ENCODE assay signal across 1 cellular context in the genomic region with DNA sequence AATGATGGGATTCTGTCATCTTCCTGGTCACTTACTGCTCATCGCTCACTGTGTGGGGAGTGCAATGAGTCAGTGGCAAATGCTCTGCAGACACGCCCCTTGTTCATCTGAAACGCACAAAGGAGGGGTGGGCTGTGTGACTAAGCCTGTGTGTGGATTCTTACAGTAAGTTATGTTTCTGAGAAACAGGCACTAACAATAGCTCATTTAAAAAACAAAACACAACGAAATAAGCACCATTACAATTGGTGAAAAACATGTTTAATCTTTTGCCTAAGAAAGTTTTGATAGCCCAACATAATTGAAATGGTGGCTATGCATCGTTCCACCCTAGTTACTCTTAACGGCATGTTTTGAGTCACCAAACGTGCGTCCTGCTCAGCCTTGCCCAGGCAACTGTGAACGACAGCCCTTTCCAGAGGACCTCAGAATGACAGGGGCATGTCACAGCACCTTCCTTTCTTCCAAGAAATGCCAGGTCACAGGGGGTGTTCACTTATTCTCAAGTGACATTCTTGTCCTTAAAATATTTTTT.
A peak's percentile ranks its signal among the peaks of the same experiment; 100 is the strongest.
TF ChIP-seq lines count a peak whose summit lies in the region.

No MANE protein-coding gene starts in this region.

TF ChIP-seq in K562, 482 proteins besides CTCF, POLR2A, EP300 and RAD21 (continued from another document and continues in another):
- TF ChIP-seq, protein P1, sequence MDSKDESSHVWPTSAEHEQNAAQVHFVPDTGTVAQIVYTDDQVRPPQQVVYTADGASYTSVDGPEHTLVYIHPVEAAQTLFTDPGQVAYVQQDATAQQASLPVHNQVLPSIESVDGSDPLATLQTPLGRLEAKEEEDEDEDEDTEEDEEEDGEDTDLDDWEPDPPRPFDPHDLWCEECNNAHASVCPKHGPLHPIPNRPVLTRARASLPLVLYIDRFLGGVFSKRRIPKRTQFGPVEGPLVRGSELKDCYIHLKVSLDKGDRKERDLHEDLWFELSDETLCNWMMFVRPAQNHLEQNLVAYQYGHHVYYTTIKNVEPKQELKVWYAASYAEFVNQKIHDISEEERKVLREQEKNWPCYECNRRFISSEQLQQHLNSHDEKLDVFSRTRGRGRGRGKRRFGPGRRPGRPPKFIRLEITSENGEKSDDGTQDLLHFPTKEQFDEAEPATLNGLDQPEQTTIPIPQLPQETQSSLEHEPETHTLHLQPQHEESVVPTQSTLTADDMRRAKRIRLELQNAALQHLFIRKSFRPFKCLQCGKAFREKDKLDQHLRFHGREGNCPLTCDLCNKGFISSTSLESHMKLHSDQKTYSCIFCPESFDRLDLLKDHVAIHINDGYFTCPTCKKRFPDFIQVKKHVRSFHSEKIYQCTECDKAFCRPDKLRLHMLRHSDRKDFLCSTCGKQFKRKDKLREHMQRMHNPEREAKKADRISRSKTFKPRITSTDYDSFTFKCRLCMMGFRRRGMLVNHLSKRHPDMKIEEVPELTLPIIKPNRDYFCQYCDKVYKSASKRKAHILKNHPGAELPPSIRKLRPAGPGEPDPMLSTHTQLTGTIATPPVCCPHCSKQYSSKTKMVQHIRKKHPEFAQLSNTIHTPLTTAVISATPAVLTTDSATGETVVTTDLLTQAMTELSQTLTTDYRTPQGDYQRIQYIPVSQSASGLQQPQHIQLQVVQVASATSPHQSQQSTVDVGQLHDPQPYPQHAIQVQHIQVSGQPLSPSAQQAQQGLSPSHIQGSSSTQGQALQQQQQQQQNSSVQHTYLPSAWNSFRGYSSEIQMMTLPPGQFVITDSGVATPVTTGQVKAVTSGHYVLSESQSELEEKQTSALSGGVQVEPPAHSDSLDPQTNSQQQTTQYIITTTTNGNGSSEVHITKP (IDR thresholded peaks at IDR 0.05; ENCODE audit: partially characterized antibody), result peak; percentile 85
- TF ChIP-seq JUN (IDR thresholded peaks at IDR 0.05; ENCODE audit: borderline replicate concordance, low read depth, low read length) (peak; percentile 76; the same call in 1 of the 2 replicates), JUN (CRISPR knock-in tag; IDR thresholded peaks at IDR 0.05; ENCODE audit: borderline replicate concordance) (no peak), MAFK (IDR thresholded peaks at IDR 0.05; ENCODE audit: low read length) (no peak), CBX3 (IDR thresholded peaks at IDR 0.05; ENCODE audit: borderline replicate concordance in 1 of 2, low read length in 2 of 2) (peak in 1 of 2 experiments; percentile 51; a peak in 1 of 3 replicates), PRMT5 (CRISPR knock-in tag; IDR thresholded peaks at IDR 0.05) (no peak), MEF2D (tag; conservative IDR thresholded peaks at IDR 0.05; ENCODE audit: low read depth) (0 out of 2 replicates have a peak, but pooled peaks have one; percentile 45), ETV5 (CRISPR knock-in tag; IDR thresholded peaks at IDR 0.05; ENCODE audit: low read depth) (no peak), FOXJ2 (tag; IDR thresholded peaks at IDR 0.05) (no peak), SREBF2 (CRISPR knock-in tag; IDR thresholded peaks at IDR 0.05) (no peak), HDGF (IDR thresholded peaks at IDR 0.05) (no peak), THRAP3 (IDR thresholded peaks at IDR 0.05; ENCODE audit: borderline replicate concordance) (no peak), CHCHD3 (CRISPR knock-in tag; IDR thresholded peaks at IDR 0.05) (no peak), SRSF1 (IDR thresholded peaks at IDR 0.05; ENCODE audit: low read depth, low read length) (no peak), NELFE (IDR thresholded peaks at IDR 0.05; ENCODE audit: insufficient read depth, insufficient read length) (no peak), DPF2 (IDR thresholded peaks at IDR 0.05) (peak; percentile 83), CBX2 (IDR thresholded peaks at IDR 0.05; ENCODE audit: insufficient read depth, low read length, poor library complexity, severe bottlenecking) (no peak), HNRNPL (IDR thresholded peaks at IDR 0.05; ENCODE audit: low read depth, low read length) (no peak)
- TF ChIP-seq, protein P2, sequence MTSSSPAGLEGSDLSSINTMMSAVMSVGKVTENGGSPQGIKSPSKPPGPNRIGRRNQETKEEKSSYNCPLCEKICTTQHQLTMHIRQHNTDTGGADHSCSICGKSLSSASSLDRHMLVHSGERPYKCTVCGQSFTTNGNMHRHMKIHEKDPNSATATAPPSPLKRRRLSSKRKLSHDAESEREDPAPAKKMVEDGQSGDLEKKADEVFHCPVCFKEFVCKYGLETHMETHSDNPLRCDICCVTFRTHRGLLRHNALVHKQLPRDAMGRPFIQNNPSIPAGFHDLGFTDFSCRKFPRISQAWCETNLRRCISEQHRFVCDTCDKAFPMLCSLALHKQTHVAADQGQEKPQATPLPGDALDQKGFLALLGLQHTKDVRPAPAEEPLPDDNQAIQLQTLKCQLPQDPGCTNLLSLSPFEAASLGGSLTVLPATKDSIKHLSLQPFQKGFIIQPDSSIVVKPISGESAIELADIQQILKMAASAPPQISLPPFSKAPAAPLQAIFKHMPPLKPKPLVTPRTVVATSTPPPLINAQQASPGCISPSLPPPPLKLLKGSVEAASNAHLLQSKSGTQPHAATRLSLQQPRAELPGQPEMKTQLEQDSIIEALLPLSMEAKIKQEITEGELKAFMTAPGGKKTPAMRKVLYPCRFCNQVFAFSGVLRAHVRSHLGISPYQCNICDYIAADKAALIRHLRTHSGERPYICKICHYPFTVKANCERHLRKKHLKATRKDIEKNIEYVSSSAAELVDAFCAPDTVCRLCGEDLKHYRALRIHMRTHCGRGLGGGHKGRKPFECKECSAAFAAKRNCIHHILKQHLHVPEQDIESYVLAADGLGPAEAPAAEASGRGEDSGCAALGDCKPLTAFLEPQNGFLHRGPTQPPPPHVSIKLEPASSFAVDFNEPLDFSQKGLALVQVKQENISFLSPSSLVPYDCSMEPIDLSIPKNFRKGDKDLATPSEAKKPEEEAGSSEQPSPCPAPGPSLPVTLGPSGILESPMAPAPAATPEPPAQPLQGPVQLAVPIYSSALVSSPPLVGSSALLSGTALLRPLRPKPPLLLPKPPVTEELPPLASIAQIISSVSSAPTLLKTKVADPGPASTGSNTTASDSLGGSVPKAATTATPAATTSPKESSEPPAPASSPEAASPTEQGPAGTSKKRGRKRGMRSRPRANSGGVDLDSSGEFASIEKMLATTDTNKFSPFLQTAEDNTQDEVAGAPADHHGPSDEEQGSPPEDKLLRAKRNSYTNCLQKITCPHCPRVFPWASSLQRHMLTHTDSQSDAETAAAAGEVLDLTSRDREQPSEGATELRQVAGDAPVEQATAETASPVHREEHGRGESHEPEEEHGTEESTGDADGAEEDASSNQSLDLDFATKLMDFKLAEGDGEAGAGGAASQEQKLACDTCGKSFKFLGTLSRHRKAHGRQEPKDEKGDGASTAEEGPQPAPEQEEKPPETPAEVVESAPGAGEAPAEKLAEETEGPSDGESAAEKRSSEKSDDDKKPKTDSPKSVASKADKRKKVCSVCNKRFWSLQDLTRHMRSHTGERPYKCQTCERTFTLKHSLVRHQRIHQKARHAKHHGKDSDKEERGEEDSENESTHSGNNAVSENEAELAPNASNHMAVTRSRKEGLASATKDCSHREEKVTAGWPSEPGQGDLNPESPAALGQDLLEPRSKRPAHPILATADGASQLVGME (CRISPR knock-in tag; IDR thresholded peaks at IDR 0.05), result no peak
- TF ChIP-seq, protein P3, sequence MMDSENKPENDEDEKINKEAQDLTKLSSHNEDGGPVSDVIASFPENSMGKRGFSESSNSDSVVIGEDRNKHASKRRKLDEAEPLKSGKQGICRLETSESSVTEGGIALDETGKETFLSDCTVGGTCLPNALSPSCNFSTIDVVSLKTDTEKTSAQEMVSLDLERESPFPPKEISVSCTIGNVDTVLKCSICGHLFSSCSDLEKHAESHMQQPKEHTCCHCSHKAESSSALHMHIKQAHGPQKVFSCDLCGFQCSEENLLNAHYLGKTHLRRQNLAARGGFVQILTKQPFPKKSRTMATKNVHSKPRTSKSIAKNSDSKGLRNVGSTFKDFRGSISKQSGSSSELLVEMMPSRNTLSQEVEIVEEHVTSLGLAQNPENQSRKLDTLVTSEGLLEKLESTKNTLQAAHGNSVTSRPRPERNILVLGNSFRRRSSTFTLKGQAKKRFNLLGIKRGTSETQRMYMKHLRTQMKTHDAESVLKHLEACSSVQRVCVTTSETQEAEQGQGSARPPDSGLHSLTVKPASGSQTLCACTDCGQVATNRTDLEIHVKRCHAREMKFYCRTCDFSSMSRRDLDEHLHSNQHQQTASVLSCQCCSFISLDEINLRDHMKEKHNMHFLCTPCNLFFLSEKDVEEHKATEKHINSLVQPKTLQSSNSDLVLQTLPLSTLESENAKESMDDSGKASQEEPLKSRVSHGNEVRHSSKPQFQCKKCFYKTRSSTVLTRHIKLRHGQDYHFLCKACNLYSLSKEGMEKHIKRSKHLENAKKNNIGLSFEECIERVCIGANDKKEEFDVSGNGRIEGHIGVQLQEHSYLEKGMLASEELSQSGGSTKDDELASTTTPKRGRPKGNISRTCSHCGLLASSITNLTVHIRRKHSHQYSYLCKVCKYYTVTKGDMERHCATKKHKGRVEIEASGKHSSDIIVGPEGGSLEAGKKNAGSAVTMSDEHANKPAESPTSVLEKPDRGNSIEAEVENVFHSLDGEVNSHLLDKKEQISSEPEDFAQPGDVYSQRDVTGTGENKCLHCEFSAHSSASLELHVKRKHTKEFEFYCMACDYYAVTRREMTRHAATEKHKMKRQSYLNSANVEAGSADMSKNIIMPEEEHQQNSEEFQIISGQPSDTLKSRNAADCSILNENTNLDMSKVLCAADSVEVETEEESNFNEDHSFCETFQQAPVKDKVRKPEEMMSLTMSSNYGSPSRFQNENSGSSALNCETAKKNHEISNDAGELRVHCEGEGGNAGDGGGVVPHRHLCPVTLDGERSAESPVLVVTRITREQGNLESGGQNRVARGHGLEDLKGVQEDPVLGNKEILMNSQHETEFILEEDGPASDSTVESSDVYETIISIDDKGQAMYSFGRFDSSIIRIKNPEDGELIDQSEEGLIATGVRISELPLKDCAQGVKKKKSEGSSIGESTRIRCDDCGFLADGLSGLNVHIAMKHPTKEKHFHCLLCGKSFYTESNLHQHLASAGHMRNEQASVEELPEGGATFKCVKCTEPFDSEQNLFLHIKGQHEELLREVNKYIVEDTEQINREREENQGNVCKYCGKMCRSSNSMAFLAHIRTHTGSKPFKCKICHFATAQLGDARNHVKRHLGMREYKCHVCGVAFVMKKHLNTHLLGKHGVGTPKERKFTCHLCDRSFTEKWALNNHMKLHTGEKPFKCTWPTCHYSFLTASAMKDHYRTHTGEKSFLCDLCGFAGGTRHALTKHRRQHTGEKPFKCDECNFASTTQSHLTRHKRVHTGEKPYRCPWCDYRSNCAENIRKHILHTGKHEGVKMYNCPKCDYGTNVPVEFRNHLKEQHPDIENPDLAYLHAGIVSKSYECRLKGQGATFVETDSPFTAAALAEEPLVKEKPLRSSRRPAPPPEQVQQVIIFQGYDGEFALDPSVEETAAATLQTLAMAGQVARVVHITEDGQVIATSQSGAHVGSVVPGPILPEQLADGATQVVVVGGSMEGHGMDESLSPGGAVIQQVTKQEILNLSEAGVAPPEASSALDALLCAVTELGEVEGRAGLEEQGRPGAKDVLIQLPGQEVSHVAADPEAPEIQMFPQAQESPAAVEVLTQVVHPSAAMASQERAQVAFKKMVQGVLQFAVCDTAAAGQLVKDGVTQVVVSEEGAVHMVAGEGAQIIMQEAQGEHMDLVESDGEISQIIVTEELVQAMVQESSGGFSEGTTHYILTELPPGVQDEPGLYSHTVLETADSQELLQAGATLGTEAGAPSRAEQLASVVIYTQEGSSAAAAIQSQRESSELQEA (IDR thresholded peaks at IDR 0.05; ENCODE audit: low read depth), result no peak
- TF ChIP-seq, protein P4, sequence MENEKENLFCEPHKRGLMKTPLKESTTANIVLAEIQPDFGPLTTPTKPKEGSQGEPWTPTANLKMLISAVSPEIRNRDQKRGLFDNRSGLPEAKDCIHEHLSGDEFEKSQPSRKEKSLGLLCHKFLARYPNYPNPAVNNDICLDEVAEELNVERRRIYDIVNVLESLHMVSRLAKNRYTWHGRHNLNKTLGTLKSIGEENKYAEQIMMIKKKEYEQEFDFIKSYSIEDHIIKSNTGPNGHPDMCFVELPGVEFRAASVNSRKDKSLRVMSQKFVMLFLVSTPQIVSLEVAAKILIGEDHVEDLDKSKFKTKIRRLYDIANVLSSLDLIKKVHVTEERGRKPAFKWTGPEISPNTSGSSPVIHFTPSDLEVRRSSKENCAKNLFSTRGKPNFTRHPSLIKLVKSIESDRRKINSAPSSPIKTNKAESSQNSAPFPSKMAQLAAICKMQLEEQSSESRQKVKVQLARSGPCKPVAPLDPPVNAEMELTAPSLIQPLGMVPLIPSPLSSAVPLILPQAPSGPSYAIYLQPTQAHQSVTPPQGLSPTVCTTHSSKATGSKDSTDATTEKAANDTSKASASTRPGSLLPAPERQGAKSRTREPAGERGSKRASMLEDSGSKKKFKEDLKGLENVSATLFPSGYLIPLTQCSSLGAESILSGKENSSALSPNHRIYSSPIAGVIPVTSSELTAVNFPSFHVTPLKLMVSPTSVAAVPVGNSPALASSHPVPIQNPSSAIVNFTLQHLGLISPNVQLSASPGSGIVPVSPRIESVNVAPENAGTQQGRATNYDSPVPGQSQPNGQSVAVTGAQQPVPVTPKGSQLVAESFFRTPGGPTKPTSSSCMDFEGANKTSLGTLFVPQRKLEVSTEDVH (IDR thresholded peaks at IDR 0.05; ENCODE audit: low read depth, partially characterized antibody), result no peak
- TF ChIP-seq, protein P5, sequence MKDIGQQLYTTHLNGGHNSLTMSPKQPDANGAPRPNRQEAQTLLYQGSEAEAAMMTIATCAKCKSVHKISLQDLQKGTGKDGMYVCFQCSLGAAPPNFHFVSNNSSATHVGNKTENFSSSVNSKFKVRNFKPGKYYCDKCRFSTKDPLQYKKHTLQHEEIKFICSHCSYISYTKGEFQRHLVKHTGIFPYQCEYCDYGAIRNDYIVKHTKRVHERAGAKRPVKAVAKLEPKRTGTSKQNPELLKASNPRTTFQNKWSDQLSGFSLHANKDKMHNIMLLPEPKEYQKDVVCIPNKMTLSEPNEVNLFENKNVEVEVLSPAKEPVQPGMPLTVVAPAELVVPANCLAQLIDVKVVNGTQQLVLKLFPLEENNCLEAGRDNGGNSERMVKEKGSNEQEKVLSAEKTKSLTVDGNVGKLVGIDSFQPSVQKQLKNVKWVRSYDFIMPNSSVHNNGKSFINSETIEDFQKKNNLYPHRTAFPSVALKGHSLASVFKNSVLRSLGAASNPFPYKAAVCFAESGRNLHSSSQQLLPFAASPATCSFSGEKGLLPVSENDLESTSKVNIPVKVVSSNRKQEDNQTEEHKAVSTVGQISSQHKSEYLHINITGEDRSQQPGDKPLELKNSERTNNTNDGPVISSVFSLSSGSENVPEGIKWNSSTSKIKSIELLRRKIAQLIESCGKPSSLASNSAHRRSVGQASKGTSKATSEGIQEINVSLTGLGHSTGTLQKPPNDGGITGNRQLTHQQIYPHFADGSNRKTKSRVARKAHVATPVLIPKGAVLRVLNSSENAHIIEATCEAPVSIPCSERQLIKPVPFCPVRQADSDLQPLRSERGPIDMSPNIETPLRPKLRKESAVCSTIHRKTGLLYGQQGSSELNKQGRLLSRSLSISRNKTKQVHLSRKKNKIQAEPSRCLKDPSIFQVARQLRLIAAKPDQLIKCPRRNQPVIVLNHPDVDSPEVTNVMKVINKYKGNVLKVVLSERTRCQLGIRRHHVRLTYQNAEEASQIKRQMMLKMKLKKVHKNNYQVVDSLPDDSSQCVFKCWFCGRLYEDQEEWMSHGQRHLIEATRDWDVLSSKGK (CRISPR knock-in tag; IDR thresholded peaks at IDR 0.05), result no peak
